ENCODE assay signal across 15 cellular contexts in the genomic region with DNA sequence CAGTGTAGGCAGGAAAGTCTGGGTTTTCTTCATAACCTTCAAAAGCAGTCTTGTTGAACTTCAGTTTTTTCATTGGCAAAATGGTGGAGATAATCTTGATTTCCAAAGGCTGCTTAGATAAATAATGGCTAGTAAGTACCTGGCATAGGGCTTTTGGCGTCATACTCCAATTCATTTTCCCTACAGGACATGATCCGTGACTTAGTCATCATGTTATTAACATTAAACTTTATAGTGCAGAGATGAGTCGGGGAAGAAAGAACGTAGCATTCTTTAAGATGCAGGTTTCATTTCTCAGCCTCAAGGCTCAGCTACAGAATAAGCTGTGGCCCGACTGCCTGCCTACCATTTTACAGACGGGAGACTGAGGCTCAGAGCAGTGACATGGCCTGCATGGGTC.
DNase-seq lines count a peak whose midpoint lies in the region; ATAC-seq and TF ChIP-seq lines count a peak whose summit lies in the region.
"Had no signal": no experiment of that assay in that cellular context is flagged by ENCODE, and none has a peak within 500 bp of the region (broad histone marks: within the 10 kb centered on the region; RNA-seq: fewer than 3 reads in every experiment).

No MANE protein-coding gene starts in this region.

- peak overlapping the region; percentile 55; the same call in 1 of the 2 replicates for H4K5ac ChIP-seq in IMR-90 (ENCODE audit: low read depth, low read length)

- no peak for TF ChIP-seq CTCF in AG09309 (IDR thresholded peaks at IDR 0.05; ENCODE audit: control insufficient read depth, insufficient read depth, low read depth, low read length, missing control alignments)
- TF ChIP-seq CTCF in IMR-90 (conservative IDR thresholded peaks at IDR 0.05; ENCODE audit: low read depth, low read length) = no peak
- TF ChIP-seq CTCF in foreskin keratinocyte (conservative IDR thresholded peaks at IDR 0.05) = no peak
- TF ChIP-seq CTCF in sigmoid colon (IDR thresholded peaks at IDR 0.05) = no peak

- H3K4me3 ChIP-seq in AG09309 (ENCODE audit: control insufficient read depth, low read depth, low read length) (no peak overlapping the region), IMR-90 (ENCODE audit: insufficient read depth, low read depth, low read length) (no peak overlapping the region), sigmoid colon (no peak overlapping the region)

- POLR2A ChIA-PET in IMR-90 (lab: Charles Lee; ENCODE audit: unreplicated experiment) = no interaction called here

- H2BK120ac ChIP-seq in IMR-90 (ENCODE audit: low read depth, low read length) = peak overlapping the region; percentile 89

- TF ChIP-seq EP300 in sigmoid colon (IDR thresholded peaks at IDR 0.05) = no peak

- H3K27me3 Mint-ChIP-seq in activated T-cell treated with anti-CD3 and anti-CD28 coated beads, Interleukin-2, amount 50 U/mL, for 4 hours (ENCODE audit: low read depth) = no peaks in the 10 kb centered on the region
- H3K27me3 Mint-ChIP-seq: activated CD4-positive, alpha-beta T cell treated with anti-CD3 and anti-CD28 coated beads, Interleukin-2, amount 10 ng/mL, durations not matched to agents 24 days and 14 days; dendritic cell treated with granulocyte-macrophage colony-stimulating factor and Interleukin-4, amounts not matched to agents 40 ng/mL and 50 ng/mL, for 4 days had no signal

- TF ChIP-seq RAD21 in IMR-90 (IDR thresholded peaks at IDR 0.05; ENCODE audit: low read length) = no peak

- peak overlapping the region; percentile 79 for H2AFZ ChIP-seq in IMR-90 (replicated peaks; ENCODE audit: low read length, poor library complexity)

- H3K4me1 Mint-ChIP-seq in activated T-cell treated with anti-CD3 and anti-CD28 coated beads, Interleukin-2, amount 50 U/mL, for 4 hours (ENCODE audit: low read depth) = no peaks in the 10 kb centered on the region
- H3K4me1 Mint-ChIP-seq: activated CD4-positive, alpha-beta T cell treated with anti-CD3 and anti-CD28 coated beads, Interleukin-2, amount 10 ng/mL, durations not matched to agents 24 days and 14 days had no signal

- H3K9me1 ChIP-seq in IMR-90 (ENCODE audit: insufficient read depth, low read length) = peaks cover 37% of the 10 kb centered on the region

- TF ChIP-seq POLR2A in IMR-90 (IDR thresholded peaks at IDR 0.05; ENCODE audit: low read depth, low read length) = no peak
- TF ChIP-seq POLR2A in sigmoid colon (IDR thresholded peaks at IDR 0.05) = no peak

- DNase-seq in AG09309 (ENCODE audit: low read depth) = peak; percentile 63
- DNase-seq in IMR-90 = peak; percentile 96
- peak; percentile 23 for DNase-seq in astrocyte of the hippocampus (ENCODE audit: low read depth, low spot score)
- peak; percentile 76 to 90 for DNase-seq in foreskin keratinocyte
- no peak for DNase-seq in sigmoid colon
- no peak for DNase-seq in NOMO-1 (lab: John Stamatoyannopoulos, UW; ENCODE audit: unreplicated experiment in 2 of 2)
- DNase-seq in activated T-cell treated with anti-CD3 and anti-CD28 coated beads, Interleukin-2, amount 50 U/mL, for 4 hours = no peak
- DNase-seq: activated CD4-positive, alpha-beta T cell treated with anti-CD3 and anti-CD28 coated beads, Interleukin-2, amount 10 ng/mL, durations not matched to agents 24 days and 14 days; activated T-cell treated with anti-CD3 and anti-CD28 coated beads, Interleukin-2, amount 50 U/mL, for 1 hour; Kasumi-1; NCI-H1694 treated with DMSO at 0.1 percent for 48 hours; NCI-H524 had no signal

- intact Hi-C loops in IMR-90 (cut with micrococcal nuclease) = no loop called here
- intact Hi-C loops in sigmoid colon (cut with DNase I) = no loop called here

- no peak overlapping the region for H3K9ac ChIP-seq in IMR-90 (ENCODE audit: low read depth, low read length)

- peak overlapping the region; percentile 37; the same call in 1 of the 2 replicates for H3K56ac ChIP-seq in IMR-90 (ENCODE audit: extremely low read depth, insufficient read depth, low read length)

- H3K9me3 Mint-ChIP-seq in activated T-cell treated with anti-CD3 and anti-CD28 coated beads, Interleukin-2, amount 50 U/mL, for 4 hours = no peaks in the 10 kb centered on the region
- H3K9me3 Mint-ChIP-seq: activated CD4-positive, alpha-beta T cell treated with anti-CD3 and anti-CD28 coated beads, Interleukin-2, amount 10 ng/mL, durations not matched to agents 24 days and 14 days; dendritic cell treated with granulocyte-macrophage colony-stimulating factor and Interleukin-4, amounts not matched to agents 40 ng/mL and 50 ng/mL, for 4 days had no signal

- in situ Hi-C loops in IMR-90 (cut with MboI; ENCODE audit: low sequenced_read_pairs) = no loop called here

- H3K27me3 ChIP-seq in IMR-90 (ENCODE audit: control insufficient read depth, insufficient read depth, low read length) (no peaks in the 10 kb centered on the region), foreskin keratinocyte (no peaks in the 10 kb centered on the region), sigmoid colon (no peaks in the 10 kb centered on the region)

- 25% methylated on average over 2 of the region's 6 CpGs; no CpG with 5 or more reads in 1 of the 2 experiments for WGBS in IMR-90 (ENCODE audit: extremely low coverage in 2 of 2, insufficient read length in 1 of 2), 2 experiments
- WGBS in sigmoid colon, 2 donors = 94 to 96% methylated on average over 6 of the region's 6 CpGs

- H3K4me1 ChIP-seq in IMR-90 (ENCODE audit: control insufficient read depth, insufficient read depth, low read length) (peaks cover 35% of the 10 kb centered on the region), foreskin keratinocyte (peaks cover 18% of the 10 kb centered on the region), sigmoid colon (peaks cover 0 to 25% (median 18%) of the 10 kb centered on the region in 4 donors)

- H3K4me2 ChIP-seq in IMR-90 (ENCODE audit: low read depth, low read length) = peak overlapping the region; percentile 53

- H4K20me1 ChIP-seq in IMR-90 (ENCODE audit: insufficient read depth, low read length) = no peaks in the 10 kb centered on the region

- H3K18ac ChIP-seq in IMR-90 (ENCODE audit: low read depth, low read length) = peak overlapping the region; percentile 68

- H3K9me3 ChIP-seq in IMR-90 (ENCODE audit: control insufficient read depth, insufficient read depth, low read length) = no peaks in the 10 kb centered on the region
- no peaks in the 10 kb centered on the region for H3K9me3 ChIP-seq in sigmoid colon

- H2AK9ac ChIP-seq in IMR-90 (replicated peaks; ENCODE audit: low read depth, low read length, poor library complexity) = peak overlapping the region; percentile 83

- H3K23ac ChIP-seq in IMR-90 (ENCODE audit: low read depth, low read length) = peak overlapping the region; percentile 54; the same call in 1 of the 2 replicates

- peak overlapping the region; percentile 88 for H3K4ac ChIP-seq in IMR-90 (ENCODE audit: low read depth, low read length)

- peaks cover 17% of the 10 kb centered on the region for H3K36me3 Mint-ChIP-seq in activated T-cell treated with anti-CD3 and anti-CD28 coated beads, Interleukin-2, amount 50 U/mL, for 4 hours (ENCODE audit: insufficient read depth)

- H3K14ac ChIP-seq in IMR-90 (replicated peaks; ENCODE audit: low read depth, low read length) = peak overlapping the region; percentile 94

- H3K36me3 ChIP-seq in IMR-90 (ENCODE audit: control insufficient read depth, insufficient read depth, low read length) = peaks cover 24% of the 10 kb centered on the region
- peaks cover 6 to 29% (median 9%) of the 10 kb centered on the region in 4 donors for H3K36me3 ChIP-seq in sigmoid colon

- ATAC-seq in IMR-90 (ENCODE audit: low read depth) (peak; percentile 67), foreskin keratinocyte (peak; percentile 78), GM19455 (IDR thresholded peaks at IDR 0.05; ENCODE audit: unreplicated experiment) (no peak)
- no peak for ATAC-seq in activated T-cell treated with anti-CD3 and anti-CD28 coated beads, Interleukin-2, amount 50 U/mL, for 4 hours
- ATAC-seq: Panc1 had no signal

- H2BK5ac ChIP-seq in IMR-90 (ENCODE audit: low read depth, low read length, poor library complexity, severe bottlenecking) = peak overlapping the region; percentile 94

- peaks cover 18 to 53% of the 10 kb centered on the region in 2 experiments for H3K79me1 ChIP-seq in IMR-90 (ENCODE audit: low read depth in 1 of 2, low read length in 2 of 2)

- dilution Hi-C loops in IMR-90 (cut with HindIII; ENCODE audit: low sequenced_read_pairs, unreplicated experiment) = no loop called here

- peak overlapping the region; percentile 95; the same call in 1 of the 3 replicates for H2BK15ac ChIP-seq in IMR-90 (ENCODE audit: low read depth, low read length)

- peak overlapping the region; percentile 24 to 89; a peak in 3 of 4 replicates for H4K8ac ChIP-seq in IMR-90 (ENCODE audit: low read depth in 2 of 2, low read length in 2 of 2)

- CTCF ChIA-PET in IMR-90 (lab: Yijun Ruan, JAX) = interaction anchor here (0.6 kb wide), 1 partner anchor 190 kb away, joined by 3 read pairs; no protein-coding TSS in a partner anchor

- H4K91ac ChIP-seq in IMR-90 (ENCODE audit: insufficient read depth, low read depth, low read length) = peak overlapping the region; percentile 74; the same call in 1 of the 2 replicates

- H3K27ac ChIP-seq in IMR-90 (ENCODE audit: insufficient read depth, low read length) (peak overlapping the region; percentile 72), foreskin keratinocyte (peak overlapping the region; percentile 65), sigmoid colon (no peak overlapping the region)

- peak overlapping the region; percentile 91 for H2BK20ac ChIP-seq in IMR-90 (ENCODE audit: low read depth, low read length)

- peak overlapping the region; percentile 95 for H2AK5ac ChIP-seq in IMR-90 (ENCODE audit: low read depth, low read length)

- no TSS peak for BruUV-seq in IMR-90 (replicated peaks; lab: Mats Ljungman, UMichigan)

- no peak overlapping the region for H3K4me3 Mint-ChIP-seq in activated T-cell treated with anti-CD3 and anti-CD28 coated beads, Interleukin-2, amount 50 U/mL, for 4 hours
- H3K4me3 Mint-ChIP-seq: activated CD4-positive, alpha-beta T cell treated with anti-CD3 and anti-CD28 coated beads, Interleukin-2, amount 10 ng/mL, durations not matched to agents 24 days and 14 days; dendritic cell treated with granulocyte-macrophage colony-stimulating factor and Interleukin-4, amounts not matched to agents 40 ng/mL and 50 ng/mL, for 4 days had no signal

TF ChIP-seq in IMR-90, 13 proteins besides CTCF, POLR2A, EP300 and RAD21:
- no peak for TF ChIP-seq NFE2L2 (IDR thresholded peaks at IDR 0.05; ENCODE audit: low read depth, low read length)
- TF ChIP-seq CEBPB (IDR thresholded peaks at IDR 0.05; ENCODE audit: low read depth, low read length) = 0 out of 2 replicates have a peak, but pooled peaks have one; percentile 0
- TF ChIP-seq MAZ (IDR thresholded peaks at IDR 0.05; ENCODE audit: borderline replicate concordance, low read depth, low read length) = no peak
- TF ChIP-seq RFX5 (IDR thresholded peaks at IDR 0.05; ENCODE audit: low read depth, low read length) = no peak
- TF ChIP-seq FOS (IDR thresholded peaks at IDR 0.05; ENCODE audit: low read depth, low read length) = peak; percentile 17; the same call in 1 of the 2 replicates

Comparison
In these comparisons a context has a peak if more than half of its experiments do, and no peak if none do; other contexts are left out.
1. DNase-seq: peak in AG09309 (single experiment), IMR-90 (single experiment), astrocyte of the hippocampus (single experiment) and foreskin keratinocyte (2 of 2); none in sigmoid colon (single experiment), NOMO-1 (0 of 2) and activated T-cell treated with anti-CD3 and anti-CD28 coated beads, Interleukin-2, amount 50 U/mL, for 4 hours (single experiment).
2. ATAC-seq: peak in IMR-90 (single experiment) and foreskin keratinocyte (single experiment); none in activated T-cell treated with anti-CD3 and anti-CD28 coated beads, Interleukin-2, amount 50 U/mL, for 4 hours (0 of 2) and GM19455 (single experiment).
3. H3K27ac ChIP-seq: peak in IMR-90 (single experiment) and foreskin keratinocyte (single experiment); none in sigmoid colon (0 of 4).